In genomic region chr6:47151232-47151898, GRCh38 we compare ENCODE assay signal across 31 cellular contexts.
"Had no signal": no experiment of that assay in that cellular context is flagged by ENCODE, and none has a peak within 500 bp of the region (broad histone marks: within the 10 kb centered on the region; RNA-seq: fewer than 3 reads in every experiment).

No MANE protein-coding gene starts in this region.

- H3K4me3 ChIP-seq: coronary artery, right atrium auricular region, skin epidermis, thoracic aorta, uterus had no signal

- H3K4me1 ChIP-seq: parathyroid adenoma, uterus had no signal

- H3K4me3 Mint-ChIP-seq: activated CD4-positive, alpha-beta T cell treated with anti-CD3 and anti-CD28 coated beads, Interleukin-2, amount 10 ng/mL, durations not matched to agents 7 days and 5 days; activated CD8-positive, alpha-beta T cell treated with anti-CD3 and anti-CD28 coated beads for 36 hours; activated T-cell treated with anti-CD3 and anti-CD28 coated beads, Interleukin-2, amount 50 U/mL, for 4 hours; activated T-helper 17 cell treated with anti-CD3 and anti-CD28 coated beads, Interleukin-2, amount 50 U/mL, for 72 hours; effector memory CD8-positive, alpha-beta T cell; naive thymus-derived CD8-positive, alpha-beta T cell; neural crest cell; T-helper 17 cell; type B pancreatic cell had no signal

- H3K4me1 Mint-ChIP-seq: activated CD4-positive, alpha-beta T cell treated with anti-CD3 and anti-CD28 coated beads, Interleukin-2, amount 10 ng/mL, durations not matched to agents 7 days and 5 days; activated T-helper 17 cell treated with anti-CD3 and anti-CD28 coated beads, Interleukin-2, amount 50 U/mL, for 72 hours; naive thymus-derived CD8-positive, alpha-beta T cell; T-helper 17 cell had no signal

- H3K27ac Mint-ChIP-seq: activated CD4-positive, alpha-beta T cell treated with anti-CD3 and anti-CD28 coated beads, Interleukin-2, amount 10 ng/mL, durations not matched to agents 7 days and 5 days; activated CD8-positive, alpha-beta T cell treated with anti-CD3 and anti-CD28 coated beads for 36 hours; activated T-helper 17 cell treated with anti-CD3 and anti-CD28 coated beads, Interleukin-2, amount 50 U/mL, for 72 hours; effector memory CD8-positive, alpha-beta T cell; naive thymus-derived CD8-positive, alpha-beta T cell; T-helper 17 cell; type B pancreatic cell had no signal

- H3K36me3 Mint-ChIP-seq: naive thymus-derived CD8-positive, alpha-beta T cell; type B pancreatic cell had no signal

- H2AFZ ChIP-seq: parathyroid adenoma had no signal

- DNase-seq: activated CD4-positive, alpha-beta T cell treated with anti-CD3 and anti-CD28 coated beads for 1 hour; activated CD4-positive, alpha-beta T cell treated with anti-CD3 and anti-CD28 coated beads, Interleukin-2, amount 10 ng/mL, durations not matched to agents 7 days and 5 days; activated CD8-positive, alpha-beta T cell treated with anti-CD3 and anti-CD28 coated beads for 36 hours; activated gamma-delta T cell treated with Interleukin-2 at 50 U/mL for 16 hours; activated naive CD4-positive, alpha-beta T cell treated with anti-CD3 and anti-CD28 coated beads, Interleukin-2, amount 50 U/mL, for 16 hours; activated T-cell treated with anti-CD3 and anti-CD28 coated beads, Interleukin-2, amount 50 U/mL, for 4 hours; amniotic stem cell; brain microvascular endothelial cell; effector memory CD8-positive, alpha-beta T cell; foreskin melanocyte; islet precursor cell; left cardiac atrium; left ventricle myocardium superior; midbrain; naive thymus-derived CD8-positive, alpha-beta T cell; nucleus accumbens; stimulated activated CD4-positive, alpha-beta T cell treated with anti-CD3 and anti-CD28 coated beads, Interleukin-12 subunit alpha, Interleukin-12 subunit beta, amount 100 ng/mL, for 4 hours; stimulated activated CD4-positive, alpha-beta T cell treated with anti-CD3 and anti-CD28 coated beads, Interleukin-4, amount 100 ng/mL, for 1 hour; stimulated activated naive CD8-positive, alpha-beta T cell treated with anti-CD3 and anti-CD28 coated beads, Interleukin-15, Interleukin-2, amounts not matched to agents 100 U/mL and 50 U/mL, for 24 hours; T-helper 17 cell; T1000; uterus; WERI-Rb-1 had no signal

- H3K27me3 ChIP-seq: brain microvascular endothelial cell, right atrium auricular region, uterus had no signal

- H3K36me3 ChIP-seq: brain microvascular endothelial cell, right atrium auricular region, thoracic aorta, uterus, WERI-Rb-1 had no signal

- H3K9me3 Mint-ChIP-seq: activated CD4-positive, alpha-beta T cell treated with anti-CD3 and anti-CD28 coated beads, Interleukin-2, amount 10 ng/mL, durations not matched to agents 7 days and 5 days; activated CD8-positive, alpha-beta T cell treated with anti-CD3 and anti-CD28 coated beads for 36 hours; activated T-cell treated with anti-CD3 and anti-CD28 coated beads, Interleukin-2, amount 50 U/mL, for 4 hours; activated T-helper 17 cell treated with anti-CD3 and anti-CD28 coated beads, Interleukin-2, amount 50 U/mL, for 72 hours; effector memory CD8-positive, alpha-beta T cell; neural crest cell; type B pancreatic cell had no signal

- H3K27me3 Mint-ChIP-seq: type B pancreatic cell had no signal

- ATAC-seq: activated CD8-positive, alpha-beta T cell treated with anti-CD3 and anti-CD28 coated beads for 36 hours; activated T-cell treated with anti-CD3 and anti-CD28 coated beads, Interleukin-2, amount 50 U/mL, for 4 hours; activated T-helper 17 cell treated with anti-CD3 and anti-CD28 coated beads, Interleukin-2, amount 50 U/mL, for 72 hours; effector memory CD8-positive, alpha-beta T cell; left cardiac atrium; left ventricle myocardium superior; naive thymus-derived CD8-positive, alpha-beta T cell; stimulated activated naive CD8-positive, alpha-beta T cell treated with anti-CD3 and anti-CD28 coated beads, Interleukin-15, Interleukin-2, amounts not matched to agents 100 U/mL and 50 U/mL, for 24 hours; T-helper 17 cell had no signal

- H3K9me3 ChIP-seq: right atrium auricular region, thoracic aorta, uterus had no signal

- H3K9ac ChIP-seq: parathyroid adenoma had no signal

- H3K27ac ChIP-seq: brain microvascular endothelial cell, coronary artery, parathyroid adenoma, right atrium auricular region, skin epidermis, thoracic aorta, uterus, WERI-Rb-1 had no signal
